In the genomic region with DNA sequence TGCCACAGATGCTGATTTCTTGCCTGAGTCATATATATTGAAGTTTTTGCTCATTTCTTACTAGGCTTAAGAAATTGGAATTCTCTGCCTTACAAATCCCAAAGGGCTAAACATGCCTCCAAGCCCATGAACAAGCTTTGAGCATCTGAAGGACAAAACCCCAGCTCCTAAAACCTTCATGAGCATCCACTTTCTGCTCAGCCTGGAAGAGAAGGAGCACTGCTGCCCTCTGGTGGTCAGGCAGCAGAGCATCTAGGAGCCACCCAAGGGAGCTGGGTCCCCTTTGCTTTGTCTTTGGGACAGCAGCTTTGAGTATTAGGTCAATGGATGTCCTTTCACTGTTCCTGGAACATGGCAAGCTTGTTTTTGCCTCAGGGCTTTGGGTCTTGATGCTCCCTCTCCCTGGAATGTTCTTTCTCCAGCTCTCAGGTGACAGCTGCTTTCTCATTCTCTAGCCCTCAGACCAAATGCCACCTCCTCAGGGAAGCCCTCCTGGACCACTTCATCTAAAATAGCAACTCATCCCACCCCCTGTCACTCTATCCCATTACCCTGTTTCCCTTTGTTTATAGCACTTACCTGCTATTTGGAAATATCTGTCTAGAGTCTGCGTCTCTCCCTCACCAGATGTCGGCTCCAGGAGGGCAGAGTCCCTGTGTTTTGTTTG, we compare ENCODE assay signal across 8 cellular contexts. TPM values are rescaled to one million over a fixed set of nuclear protein-coding genes. Genes with fewer than 3 reads are reported as not detected.
DNase-seq lines count a peak whose midpoint lies in the region; ATAC-seq and TF ChIP-seq lines count a peak whose summit lies in the region.

No MANE protein-coding gene starts in this region.

- H3K9me3 Mint-ChIP-seq in CD4-positive, CD25-positive, alpha-beta regulatory T cell = peaks cover 0 to 8% (median 0%) of the 10 kb centered on the region in 7 donors
- H3K9me3 Mint-ChIP-seq in chondrocyte (ENCODE audit: low read depth) = no peaks in the 10 kb centered on the region

- H3K4me1 ChIP-seq in CD4-positive, CD25-positive, alpha-beta regulatory T cell (ENCODE audit: control insufficient read depth, insufficient read depth, low read length, poor library complexity, severe bottlenecking) = no peaks in the 10 kb centered on the region
- peaks cover 0 to 4% of the 10 kb centered on the region in 2 donors for H3K4me1 ChIP-seq in left lung

- H3K4me3 Mint-ChIP-seq in CD4-positive, CD25-positive, alpha-beta regulatory T cell = no peak overlapping the region
- H3K4me3 Mint-ChIP-seq in chondrocyte (ENCODE audit: unreplicated experiment) = no peak overlapping the region

- no peaks in the 10 kb centered on the region for H3K9me3 ChIP-seq in CD4-positive, CD25-positive, alpha-beta regulatory T cell (ENCODE audit: control insufficient read depth in 2 of 2, low read length in 2 of 2)
- H3K9me3 ChIP-seq in left lung = no peaks in the 10 kb centered on the region

- intact Hi-C loops in left lung (cut with DNase I) = loop anchor here in 1 of 2 donors (2.0 to 5.0 kb wide), 2 partner anchors 59 to 185 kb away; no protein-coding TSS in a partner anchor

- no peaks in the 10 kb centered on the region for H3K27me3 ChIP-seq in CD4-positive, CD25-positive, alpha-beta regulatory T cell (ENCODE audit: control insufficient read depth, insufficient read depth, low read length)
- H3K27me3 ChIP-seq in left lung = no peaks in the 10 kb centered on the region

- H3K4me1 Mint-ChIP-seq in CD4-positive, CD25-positive, alpha-beta regulatory T cell = peaks cover 0 to 6% (median 2%) of the 10 kb centered on the region in 4 donors
- H3K4me1 Mint-ChIP-seq in chondrocyte (ENCODE audit: low read depth) = peaks cover 6% of the 10 kb centered on the region

- H3K27ac ChIP-seq in CD4-positive, CD25-positive, alpha-beta regulatory T cell (ENCODE audit: insufficient read depth, low read length, poor library complexity, severe bottlenecking) = no peak overlapping the region
- no peak overlapping the region for H3K27ac ChIP-seq in left lung

- H3K36me3 Mint-ChIP-seq in CD4-positive, CD25-positive, alpha-beta regulatory T cell = peaks cover 5% of the 10 kb centered on the region
- peaks cover 8% of the 10 kb centered on the region for H3K36me3 Mint-ChIP-seq in chondrocyte (ENCODE audit: low read depth)

- TF ChIP-seq CTCF in HFF-Myc (IDR thresholded peaks at IDR 0.05; ENCODE audit: low read depth, low read length, missing control alignments) (peak; percentile 99), chondrocyte (IDR thresholded peaks at IDR 0.05) (peak; percentile 99), left lung (IDR thresholded peaks at IDR 0.05) (peak; percentile 97 to 98)

- peaks cover 5% of the 10 kb centered on the region for H3K27me3 Mint-ChIP-seq in CD4-positive, CD25-positive, alpha-beta regulatory T cell
- H3K27me3 Mint-ChIP-seq in chondrocyte (ENCODE audit: low read depth) = no peaks in the 10 kb centered on the region

- peak; percentile 72 to 74 for ATAC-seq in CD4-positive, CD25-positive, alpha-beta regulatory T cell (ENCODE audit: low read depth in 2 of 2)
- ATAC-seq in left lung (peak; percentile 92), HG03469 (IDR thresholded peaks at IDR 0.05; ENCODE audit: unreplicated experiment) (no peak)

- H3K27ac Mint-ChIP-seq in CD4-positive, CD25-positive, alpha-beta regulatory T cell = no peak overlapping the region
- no peak overlapping the region for H3K27ac Mint-ChIP-seq in chondrocyte (ENCODE audit: unreplicated experiment)

- DNase-seq in CD4-positive, CD25-positive, alpha-beta regulatory T cell = peak; percentile 55 to 76 (median 73)
- peak; percentile 55 for DNase-seq in HFF-Myc (ENCODE audit: extremely low read depth, low read depth)
- DNase-seq in NCI-H510A treated with DMSO at 0.1 percent for 48 hours (lab: John Stamatoyannopoulos, UW) = peak; percentile 82
- peak; percentile 71 to 83 for DNase-seq in activated CD4-positive, alpha-beta T cell treated with anti-CD3 and anti-CD28 coated beads for 24 hours (ENCODE audit: low read depth in 2 of 2)
- no peak for DNase-seq in chondrocyte (ENCODE audit: low spot score)
- DNase-seq in left lung = peak; percentile 79 to 85
- peak; percentile 81 for DNase-seq in stimulated activated CD4-positive, alpha-beta T cell treated with anti-CD3 and anti-CD28 coated beads, Interleukin-4, amount 100 ng/mL, for 1 hour

- no peaks in the 10 kb centered on the region for H3K36me3 ChIP-seq in CD4-positive, CD25-positive, alpha-beta regulatory T cell (ENCODE audit: control insufficient read depth, insufficient read depth, low read length)
- no peaks in the 10 kb centered on the region for H3K36me3 ChIP-seq in left lung

- H3K4me3 ChIP-seq in CD4-positive, CD25-positive, alpha-beta regulatory T cell (ENCODE audit: low read depth, low read length) = no peak overlapping the region
- H3K4me3 ChIP-seq in HFF-Myc (replicated peaks; ENCODE audit: low read depth, low read length) (no peak overlapping the region), left lung (no peak overlapping the region)

RNA-seq across cellular contexts. Expression of gene RAB7B, which starts 25.7 kb away (rescaled TPM):
- not detected for total RNA-seq in CD4-positive, CD25-positive, alpha-beta regulatory T cell
- polyA plus RNA-seq in CD4-positive, CD25-positive, alpha-beta regulatory T cell = not detected
- 3.5 to 4.5 TPM (median 4.4 TPM) in 3 replicates for total RNA-seq in chondrocyte
- total RNA-seq in left lung = 10 to 100 TPM; 13.4 to 14.2 TPM

RNA-seq across cellular contexts. Expression of gene SLC26A9, which starts 34.2 kb away (rescaled TPM):
- total RNA-seq in CD4-positive, CD25-positive, alpha-beta regulatory T cell = not detected
- not detected for polyA plus RNA-seq in CD4-positive, CD25-positive, alpha-beta regulatory T cell
- total RNA-seq in chondrocyte = not detected in 3 replicates
- total RNA-seq in left lung = 10 to 100 TPM in 1 of 2 donors, 1 to 10 TPM in 1; 7.6 to 42.5 TPM

RNA-seq across cellular contexts. Expression of gene CTSE, which starts 46.2 kb away (rescaled TPM):
- not detected for total RNA-seq in CD4-positive, CD25-positive, alpha-beta regulatory T cell
- not detected for polyA plus RNA-seq in CD4-positive, CD25-positive, alpha-beta regulatory T cell
- not detected in 3 replicates for total RNA-seq in chondrocyte
- 100 to 1,000 TPM; 191 to 624 TPM for total RNA-seq in left lung

Comparison
In these comparisons a context has a peak if more than half of its experiments do, and no peak if none do; other contexts are left out.
1. RNA of gene CTSE, which starts 46.2 kb away (total RNA-seq): 191 to 624 TPM in left lung; not detected in CD4-positive, CD25-positive, alpha-beta regulatory T cell (single experiment) and not detected in chondrocyte; every median in the first group is over 100 times any median in the second.
2. Peak in every context shown above with its lines, with median percentiles within 50 percentile points of each other: CTCF ChIP-seq.